Comparison of ENCODE assay signal across 1 cellular context in genomic region chr16:68081796-68082567, GRCh38.
TF ChIP-seq lines count a peak whose summit lies in the region.

No MANE protein-coding gene starts in this region.

TF ChIP-seq in HepG2, 621 proteins besides CTCF, POLR2A, EP300 and RAD21:
- TF ChIP-seq ZMYM4 (CRISPR knock-in tag; IDR thresholded peaks at IDR 0.05), result 0 out of 2 replicates have a peak, but pooled peaks have one; percentile 9
- TF ChIP-seq ADNP (CRISPR knock-in tag; IDR thresholded peaks at IDR 0.05), result no peak
- no peak for TF ChIP-seq TFDP2 (CRISPR knock-in tag; IDR thresholded peaks at IDR 0.05)
- peak; percentile 75 for TF ChIP-seq HNF4A (CRISPR knock-in tag; IDR thresholded peaks at IDR 0.05)
- 0 out of 2 replicates have a peak, but pooled peaks have one; percentile 29 for TF ChIP-seq GLI4 (CRISPR knock-in tag; IDR thresholded peaks at IDR 0.05; ENCODE audit: borderline replicate concordance)
- 0 out of 2 replicates have a peak, but pooled peaks have one; percentile 27 for TF ChIP-seq YEATS2 (CRISPR knock-in tag; IDR thresholded peaks at IDR 0.05; ENCODE audit: borderline replicate concordance)
- TF ChIP-seq ZNF414 (CRISPR knock-in tag; IDR thresholded peaks at IDR 0.05), result 0 out of 2 replicates have a peak, but pooled peaks have one; percentile 9
- peak; percentile 24; the same call in 1 of the 2 replicates for TF ChIP-seq ARID4A (CRISPR knock-in tag; IDR thresholded peaks at IDR 0.05; ENCODE audit: borderline replicate concordance)
- TF ChIP-seq KDM1A (CRISPR knock-in tag; IDR thresholded peaks at IDR 0.05), result no peak
- peak; percentile 38; the same call in 1 of the 2 replicates for TF ChIP-seq NCOA1 (CRISPR knock-in tag; IDR thresholded peaks at IDR 0.05)
- 0 out of 2 replicates have a peak, but pooled peaks have one; percentile 20 for TF ChIP-seq ZNF350 (CRISPR knock-in tag; IDR thresholded peaks at IDR 0.05; ENCODE audit: borderline replicate concordance, low read depth)
- no peak for TF ChIP-seq ZNF318 (CRISPR knock-in tag; IDR thresholded peaks at IDR 0.05)
- TF ChIP-seq FOXP4 (CRISPR knock-in tag; IDR thresholded peaks at IDR 0.05), result no peak
- TF ChIP-seq ZNF615 (CRISPR knock-in tag; IDR thresholded peaks at IDR 0.05; ENCODE audit: borderline replicate concordance), result peak; percentile 67; the same call in 1 of the 2 replicates
- TF ChIP-seq MAFK (conservative IDR thresholded peaks at IDR 0.05 in 1 of 2, IDR thresholded peaks at IDR 0.05 in 1 of 2; ENCODE audit: low read length in 2 of 2), result peak; percentile 47; a peak in 2 of 4 replicates
- TF ChIP-seq ZNF530 (CRISPR knock-in tag; IDR thresholded peaks at IDR 0.05; ENCODE audit: low read depth), result no peak
- 0 out of 2 replicates have a peak, but pooled peaks have one; percentile 18 for TF ChIP-seq GATAD2A (CRISPR knock-in tag; IDR thresholded peaks at IDR 0.05)
- TF ChIP-seq GRHL1 (CRISPR knock-in tag; conservative IDR thresholded peaks at IDR 0.05), result no peak
